In the genomic region with DNA sequence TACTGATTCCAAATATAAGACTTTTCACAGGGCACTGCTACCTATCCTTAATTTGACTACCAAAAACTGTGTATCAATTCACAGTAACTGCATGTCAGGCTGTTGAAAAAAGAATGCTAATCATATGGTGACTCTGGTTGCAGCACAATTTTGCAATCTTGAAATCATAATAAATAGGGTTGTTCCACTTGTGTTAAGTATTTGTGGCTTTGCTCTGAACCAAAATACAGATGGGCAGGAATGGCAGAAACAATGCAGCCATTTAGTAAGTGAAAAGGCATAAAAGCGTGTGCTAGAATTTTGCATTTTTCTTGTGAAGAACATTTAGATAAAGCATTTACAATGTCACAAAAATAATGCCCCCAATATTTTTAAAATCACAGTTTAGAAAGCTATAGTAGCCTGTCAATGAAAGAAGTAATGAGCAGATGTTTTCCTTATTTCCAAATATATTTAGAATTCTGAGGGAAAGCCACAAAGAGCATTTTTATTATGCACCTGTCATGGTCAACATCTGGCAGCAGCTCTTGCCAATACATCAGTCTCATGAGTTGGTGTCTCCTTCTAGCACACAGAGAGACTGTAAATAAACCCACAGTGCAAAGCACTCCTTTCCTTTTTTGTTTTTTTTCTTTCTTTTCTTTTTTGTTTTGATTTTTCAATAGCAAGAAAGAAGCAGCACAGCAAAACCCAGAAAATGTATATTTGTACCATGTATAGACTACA, we compare ENCODE assay signal across 20 cellular contexts.
"Had no signal": no experiment of that assay in that cellular context is flagged by ENCODE, and none has a peak within 500 bp of the region (broad histone marks: within the 10 kb centered on the region; RNA-seq: fewer than 3 reads in every experiment).

No MANE protein-coding gene starts in this region.

- H3K36me3 ChIP-seq: cardiac muscle cell, esophagus squamous epithelium, neutrophil, sigmoid colon, spleen, upper lobe of right lung had no signal

- ATAC-seq: foreskin keratinocyte; left lobe of liver; natural killer cell treated with Interleukin-12 subunit alpha and Interleukin-12 subunit beta and Interleukin-15 and Interleukin-18, amount 100 ng/mL, for 72 hours; stimulated activated naive B cell treated with anti-CD40 and anti-IgM and Interleukin-4, amounts not matched to agents 10 μg/mL and 1 μg/mL and 100 μg/mL, for 72 hours; upper lobe of right lung; WTC11 had no signal

- H3K4me1 ChIP-seq: esophagus squamous epithelium, foreskin keratinocyte, parathyroid adenoma, spleen, upper lobe of right lung had no signal

- DNase-seq: activated CD4-positive, alpha-beta memory T cell treated with anti-CD3 and anti-CD28 coated beads for 36 hours; activated CD4-positive, alpha-beta T cell treated with anti-CD3 and anti-CD28 coated beads for 4 hours; activated naive CD8-positive, alpha-beta T cell treated with anti-CD3 and anti-CD28 coated beads for 36 hours; activated T-cell treated with anti-CD3 and anti-CD28 coated beads for 4 hours; amygdala; effector CD8-positive, alpha-beta T cell; esophagus squamous epithelium; foreskin keratinocyte; kidney; sigmoid colon; spleen; stimulated activated naive B cell treated with anti-CD40 and anti-IgM and Interleukin-4, amounts not matched to agents 10 μg/mL and 1 μg/mL and 100 μg/mL, for 72 hours; upper lobe of right lung had no signal

- H3K27ac ChIP-seq: cardiac muscle cell, esophagus squamous epithelium, foreskin keratinocyte, neutrophil, parathyroid adenoma, sigmoid colon, spleen, upper lobe of right lung had no signal

- H3K9ac ChIP-seq: parathyroid adenoma had no signal

- H3K4me3 ChIP-seq: cardiac muscle cell, esophagus squamous epithelium, lung, sigmoid colon, spleen, upper lobe of right lung had no signal

- H3K9me3 ChIP-seq: esophagus squamous epithelium, neutrophil, sigmoid colon, spleen, upper lobe of right lung had no signal

- H3K27me3 ChIP-seq: cardiac muscle cell, esophagus squamous epithelium, foreskin keratinocyte, neutrophil, sigmoid colon, spleen, upper lobe of right lung had no signal
